ENCODE assay signal across 1 cellular context in genomic region chr15:23994273-23994672, GRCh38.
TF ChIP-seq lines count a peak whose summit lies in the region.

No MANE protein-coding gene starts in this region.

TF ChIP-seq in H1, 55 proteins besides CTCF, POLR2A, EP300 and RAD21:
- TF ChIP-seq GABPA (IDR thresholded peaks at IDR 0.05; ENCODE audit: borderline replicate concordance, insufficient read depth, low read length) (no peak), CHD1 (IDR thresholded peaks at IDR 0.05; ENCODE audit: low read depth, low read length) (no peak), CEBPB (IDR thresholded peaks at IDR 0.05; ENCODE audit: low read depth, low read length) (no peak), RXRA (IDR thresholded peaks at IDR 0.05; ENCODE audit: insufficient read depth, low read depth, low read length) (no peak), GTF2F1 (IDR thresholded peaks at IDR 0.05; ENCODE audit: borderline replicate concordance, low read depth, low read length) (no peak), YY1 (IDR thresholded peaks at IDR 0.05; ENCODE audit: low read depth, low read length) (0 out of 2 replicates have a peak, but pooled peaks have one; percentile 18), ZNF274 (IDR thresholded peaks at IDR 0.05; ENCODE audit: borderline replicate concordance, extremely low read depth, low read length) (no peak)
TF ChIP-seq in H1: peak in this region for 1.
